In the genomic region with DNA sequence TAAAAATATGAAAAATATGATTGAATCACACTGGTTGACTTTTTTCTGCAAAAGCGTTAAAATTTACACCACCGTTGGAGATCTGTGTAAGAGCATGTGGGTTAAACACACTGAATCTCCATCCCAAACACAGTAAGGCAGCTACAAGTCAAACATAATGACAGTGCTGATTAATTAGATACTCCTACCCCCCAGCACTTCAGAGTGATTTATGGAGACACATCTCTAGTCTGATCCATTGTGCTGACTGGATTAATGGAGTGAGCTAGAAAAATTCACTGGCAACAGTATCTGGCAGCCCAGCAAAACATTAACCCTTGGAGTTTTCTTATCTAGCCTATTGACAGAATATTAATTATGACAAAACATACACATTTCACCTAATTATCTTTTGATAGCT, we compare ENCODE assay signal across 27 cellular contexts.
DNase-seq lines count a peak whose midpoint lies in the region; ATAC-seq and TF ChIP-seq lines count a peak whose summit lies in the region.
"Had no signal": no experiment of that assay in that cellular context is flagged by ENCODE, and none has a peak within 500 bp of the region (broad histone marks: within the 10 kb centered on the region; RNA-seq: fewer than 3 reads in every experiment).

No MANE protein-coding gene starts in this region.

- intact Hi-C loops in PC-3 (cut with micrococcal nuclease) = no loop called here

- H3K27me3 ChIP-seq in suprapubic skin (no peaks in the 10 kb centered on the region), PC-3 (ENCODE audit: low read length) (no peaks in the 10 kb centered on the region; the same call in 1 of the 2 replicates)
- H3K27me3 ChIP-seq: esophagus muscularis mucosa, heart left ventricle, right atrium auricular region, upper lobe of left lung had no signal

- no peak overlapping the region for H3K9ac ChIP-seq in PC-3 (ENCODE audit: low read length)

- no peaks in the 10 kb centered on the region for H3K9me3 ChIP-seq in suprapubic skin
- no peaks in the 10 kb centered on the region for H3K9me3 ChIP-seq in PC-3 (ENCODE audit: low read length)
- H3K9me3 ChIP-seq: esophagus muscularis mucosa, heart left ventricle, right atrium auricular region, upper lobe of left lung had no signal

- TF ChIP-seq POLR2A in suprapubic skin (IDR thresholded peaks at IDR 0.05) = no peak

- H2AFZ ChIP-seq in PC-3 (ENCODE audit: low read length) = no peak overlapping the region

- H4K20me1 ChIP-seq in PC-3 (ENCODE audit: low read length) = no peaks in the 10 kb centered on the region

- peak; percentile 11 for DNase-seq in NCI-H1694 treated with DMSO at 0.1 percent for 48 hours (lab: John Stamatoyannopoulos, UW)
- no peak for DNase-seq in NCI-H1694 (lab: John Stamatoyannopoulos, UW)
- peak; percentile 21 for DNase-seq in NCI-H2171 (lab: John Stamatoyannopoulos, UW)
- DNase-seq in NCI-H748 (lab: John Stamatoyannopoulos, UW; ENCODE audit: unreplicated experiment) = peak; percentile 94
- no peak for DNase-seq in suprapubic skin (ENCODE audit: low spot score in 2 of 2)
- DNase-seq in PC-3 = no peak
- DNase-seq in NCI-H526 (lab: John Stamatoyannopoulos, UW) = no peak
- DNase-seq: activated CD4-positive, alpha-beta T cell treated with anti-CD3 and anti-CD28 coated beads for 4 hours; activated CD8-positive, alpha-beta T cell treated with anti-CD3 and anti-CD28 coated beads, Interleukin-2, amount 10 ng/mL, durations not matched to agents 7 days and 5 days; CD4-positive, alpha-beta T cell; DMS 273 treated with DMSO at 0.1 percent for 48 hours; dorsolateral prefrontal cortex; foreskin fibroblast; heart left ventricle; KBM-7; left ventricle myocardium superior; mesendoderm; NCI-H226; stimulated activated naive CD4-positive, alpha-beta T cell; T1000; upper lobe of left lung; WERI-Rb-1 had no signal

- H3K4me1 ChIP-seq in suprapubic skin (no peaks in the 10 kb centered on the region), PC-3 (ENCODE audit: insufficient read depth, low read length) (no peaks in the 10 kb centered on the region)
- H3K4me1 ChIP-seq: esophagus muscularis mucosa, heart left ventricle, right atrium auricular region, upper lobe of left lung had no signal

- CTCF ChIA-PET in PC-3 (lab: Charles Lee) = no interaction called here

- no peak for TF ChIP-seq EP300 in suprapubic skin (IDR thresholded peaks at IDR 0.05)

- H3K36me3 ChIP-seq in suprapubic skin (no peaks in the 10 kb centered on the region), PC-3 (ENCODE audit: low read depth, low read length) (no peaks in the 10 kb centered on the region)
- H3K36me3 ChIP-seq: esophagus muscularis mucosa, heart left ventricle, right atrium auricular region, upper lobe of left lung, WERI-Rb-1 had no signal

- H3K79me2 ChIP-seq in PC-3 (ENCODE audit: low read length) = no peaks in the 10 kb centered on the region

- no peak overlapping the region for H3K27ac ChIP-seq in suprapubic skin
- H3K27ac ChIP-seq in PC-3 (ENCODE audit: low read length) = no peak overlapping the region
- H3K27ac ChIP-seq: dorsolateral prefrontal cortex, esophagus muscularis mucosa, heart left ventricle, right atrium auricular region, upper lobe of left lung, WERI-Rb-1 had no signal

- ATAC-seq in PC-3 (no peak), HG03457 (IDR thresholded peaks at IDR 0.05; ENCODE audit: unreplicated experiment) (no peak)
- ATAC-seq: activated CD8-positive, alpha-beta T cell treated with anti-CD3 and anti-CD28 coated beads, Interleukin-2, amount 10 ng/mL, durations not matched to agents 7 days and 5 days; activated T-helper 17 cell treated with anti-CD3 and anti-CD28 coated beads, Interleukin-2, amount 50 U/mL, for 72 hours; heart left ventricle; left ventricle myocardium superior had no signal

- no peaks in the 10 kb centered on the region for H3F3A ChIP-seq in PC-3 (ENCODE audit: low read length, unreplicated experiment)

- no peak overlapping the region for H3K4me3 ChIP-seq in suprapubic skin
- H3K4me3 ChIP-seq in PC-3 (ENCODE audit: low read length) = no peak overlapping the region
- H3K4me3 ChIP-seq: dorsolateral prefrontal cortex, esophagus muscularis mucosa, heart left ventricle, right atrium auricular region, smooth muscle cell, upper lobe of left lung had no signal

- TF ChIP-seq CTCF in suprapubic skin (IDR thresholded peaks at IDR 0.05) (no peak), PC-3 (conservative IDR thresholded peaks at IDR 0.05; ENCODE audit: low read depth, low read length) (no peak)

- 8% methylated on average over 2 of the region's 2 CpGs for WGBS in suprapubic skin

- no TSS peak for BruUV-seq in PC-3 (replicated peaks; lab: Mats Ljungman, UMichigan)

- no peak overlapping the region for H3K4me2 ChIP-seq in PC-3 (ENCODE audit: low read length)
- H3K4me2 ChIP-seq: smooth muscle cell had no signal

- no peaks in the 10 kb centered on the region for H3K9me2 ChIP-seq in PC-3 (replicated peaks; ENCODE audit: low read length)

- POLR2A ChIA-PET in PC-3 (lab: Charles Lee; ENCODE audit: unreplicated experiment) = no interaction called here

Comparison
In these comparisons a context has a peak if more than half of its experiments do, and no peak if none do; other contexts are left out.
1. DNase-seq: peak in NCI-H1694 treated with DMSO at 0.1 percent for 48 hours (single experiment), NCI-H2171 (single experiment) and NCI-H748 (single experiment); none in NCI-H1694 (single experiment), suprapubic skin (0 of 2), PC-3 (single experiment) and NCI-H526 (0 of 2).